In the genomic region with DNA sequence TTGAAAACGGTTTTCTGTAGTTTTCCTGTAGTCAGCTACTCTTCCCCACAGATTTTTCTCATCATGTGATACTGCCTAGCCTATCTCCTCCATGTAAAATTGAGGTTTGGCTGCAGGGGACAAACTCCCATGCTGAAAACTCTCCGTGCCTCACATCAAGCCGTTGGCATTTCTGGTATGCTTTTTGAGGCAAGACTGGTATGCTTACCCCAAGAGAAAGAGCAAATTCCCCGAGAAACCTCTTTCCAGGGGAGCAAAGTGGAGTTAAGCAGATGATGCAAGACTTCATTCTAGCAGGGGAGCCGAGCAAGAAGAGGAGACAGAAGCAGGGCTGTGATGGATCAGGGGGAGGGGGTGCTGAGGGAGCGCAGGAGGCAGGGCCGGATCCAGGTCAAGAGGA, we compare ENCODE assay signal across 15 cellular contexts. TPM values are rescaled to one million over a fixed set of nuclear protein-coding genes. Genes with fewer than 3 reads are reported as not detected.
DNase-seq lines count a peak whose midpoint lies in the region; ATAC-seq and TF ChIP-seq lines count a peak whose summit lies in the region.
"Had no signal": no experiment of that assay in that cellular context is flagged by ENCODE, and none has a peak within 500 bp of the region (broad histone marks: within the 10 kb centered on the region; RNA-seq: fewer than 3 reads in every experiment).

No MANE protein-coding gene starts in this region.

- no peaks in the 10 kb centered on the region for H3K27me3 Mint-ChIP-seq in activated naive CD8-positive, alpha-beta T cell treated with anti-CD3 and anti-CD28 coated beads for 36 hours
- H3K27me3 Mint-ChIP-seq in activated naive CD8-positive, alpha-beta T cell treated with anti-CD3 and anti-CD28 coated beads, Interleukin-2, amount 50 U/mL, for 24 hours: no peaks in the 10 kb centered on the region
- no peaks in the 10 kb centered on the region for H3K27me3 Mint-ChIP-seq in stimulated activated naive B cell treated with anti-CD40 and anti-IgM and Interleukin-4, amounts not matched to agents 10 μg/mL and 1 μg/mL and 100 μg/mL, for 72 hours

- H3K4me3 ChIP-seq in fibroblast of the aortic adventitia (ENCODE audit: low read depth, low read length): no peak overlapping the region
- H3K4me3 ChIP-seq: gastrocnemius medialis had no signal

- no peaks in the 10 kb centered on the region for H3K36me3 Mint-ChIP-seq in activated naive CD8-positive, alpha-beta T cell treated with anti-CD3 and anti-CD28 coated beads for 36 hours
- peaks cover 3% of the 10 kb centered on the region for H3K36me3 Mint-ChIP-seq in activated naive CD8-positive, alpha-beta T cell treated with anti-CD3 and anti-CD28 coated beads, Interleukin-2, amount 50 U/mL, for 24 hours (ENCODE audit: low read depth)
- H3K36me3 Mint-ChIP-seq in stimulated activated naive B cell treated with anti-CD40 and anti-IgM and Interleukin-4, amounts not matched to agents 10 μg/mL and 1 μg/mL and 100 μg/mL, for 72 hours: peaks cover 5 to 8% of the 10 kb centered on the region in 2 donors
- H3K36me3 Mint-ChIP-seq: brain had no signal

- no peaks in the 10 kb centered on the region for H3K9me3 Mint-ChIP-seq in activated naive CD8-positive, alpha-beta T cell treated with anti-CD3 and anti-CD28 coated beads for 36 hours
- H3K9me3 Mint-ChIP-seq in activated naive CD8-positive, alpha-beta T cell treated with anti-CD3 and anti-CD28 coated beads, Interleukin-2, amount 50 U/mL, for 24 hours: no peaks in the 10 kb centered on the region
- no peaks in the 10 kb centered on the region for H3K9me3 Mint-ChIP-seq in stimulated activated naive B cell treated with anti-CD40 and anti-IgM and Interleukin-4, amounts not matched to agents 10 μg/mL and 1 μg/mL and 100 μg/mL, for 72 hours

- H3K27ac Mint-ChIP-seq in activated naive CD8-positive, alpha-beta T cell treated with anti-CD3 and anti-CD28 coated beads for 36 hours: peak overlapping the region; percentile 16
- H3K27ac Mint-ChIP-seq in activated naive CD8-positive, alpha-beta T cell treated with anti-CD3 and anti-CD28 coated beads, Interleukin-2, amount 50 U/mL, for 24 hours: no peak overlapping the region
- peak overlapping the region; percentile 20 for H3K27ac Mint-ChIP-seq in stimulated activated naive B cell treated with anti-CD40 and anti-IgM and Interleukin-4, amounts not matched to agents 10 μg/mL and 1 μg/mL and 100 μg/mL, for 72 hours
- H3K27ac Mint-ChIP-seq: brain, nephron had no signal

- peaks cover 11% of the 10 kb centered on the region for H3K4me1 Mint-ChIP-seq in activated naive CD8-positive, alpha-beta T cell treated with anti-CD3 and anti-CD28 coated beads for 36 hours
- peaks cover 8% of the 10 kb centered on the region for H3K4me1 Mint-ChIP-seq in activated naive CD8-positive, alpha-beta T cell treated with anti-CD3 and anti-CD28 coated beads, Interleukin-2, amount 50 U/mL, for 24 hours
- H3K4me1 Mint-ChIP-seq in stimulated activated naive B cell treated with anti-CD40 and anti-IgM and Interleukin-4, amounts not matched to agents 10 μg/mL and 1 μg/mL and 100 μg/mL, for 72 hours: peaks cover 35 to 46% of the 10 kb centered on the region in 2 donors
- H3K4me1 Mint-ChIP-seq: brain, nephron had no signal

- no peak for DNase-seq in activated naive CD8-positive, alpha-beta T cell treated with anti-CD3 and anti-CD28 coated beads for 36 hours
- no peak for DNase-seq in activated naive CD8-positive, alpha-beta T cell treated with anti-CD3 and anti-CD28 coated beads, Interleukin-2, amount 50 U/mL, for 24 hours
- DNase-seq in RPMI8226: peak; percentile 46
- peak; percentile 79 for DNase-seq in fibroblast of the aortic adventitia (ENCODE audit: low read depth)
- no peak for DNase-seq in stimulated activated naive B cell treated with anti-CD40 and anti-IgM and Interleukin-4, amounts not matched to agents 10 μg/mL and 1 μg/mL and 100 μg/mL, for 72 hours
- no peak for DNase-seq in stimulated activated CD4-positive, alpha-beta T cell treated with anti-CD3 and anti-CD28 coated beads, Interleukin-1b, Interleukin-23, amount 100 ng/mL, for 48 hours
- no peak for DNase-seq in DMS53 (lab: John Stamatoyannopoulos, UW)
- no peak for DNase-seq in D341Med (ENCODE audit: low spot score)
- DNase-seq: activated CD4-positive, alpha-beta T cell treated with anti-CD3 and anti-CD28 coated beads, Interleukin-2, amount 50 U/mL, for 48 hours; gastrocnemius medialis; NCI-H2107; SHP77 treated with DMSO at 0.1 percent for 48 hours had no signal

- H3K4me3 Mint-ChIP-seq in activated naive CD8-positive, alpha-beta T cell treated with anti-CD3 and anti-CD28 coated beads for 36 hours: no peak overlapping the region
- H3K4me3 Mint-ChIP-seq in activated naive CD8-positive, alpha-beta T cell treated with anti-CD3 and anti-CD28 coated beads, Interleukin-2, amount 50 U/mL, for 24 hours: no peak overlapping the region
- no peak overlapping the region for H3K4me3 Mint-ChIP-seq in stimulated activated naive B cell treated with anti-CD40 and anti-IgM and Interleukin-4, amounts not matched to agents 10 μg/mL and 1 μg/mL and 100 μg/mL, for 72 hours
- H3K4me3 Mint-ChIP-seq: brain, nephron had no signal

- ATAC-seq in activated naive CD8-positive, alpha-beta T cell treated with anti-CD3 and anti-CD28 coated beads, Interleukin-2, amount 50 U/mL, for 24 hours: no peak
- no peak for ATAC-seq in stimulated activated naive B cell treated with anti-CD40 and anti-IgM and Interleukin-4, amounts not matched to agents 10 μg/mL and 1 μg/mL and 100 μg/mL, for 72 hours (replicated peaks)
- ATAC-seq: gastrocnemius medialis had no signal

- no peak for TF ChIP-seq CTCF in fibroblast of the aortic adventitia (IDR thresholded peaks at IDR 0.05; ENCODE audit: insufficient read depth, low read length)

RNA-seq across cellular contexts. Expression of gene SOWAHD, which starts 4.8 kb away (rescaled TPM):
- under 1 TPM; 0.14 to 0.18 TPM for total RNA-seq in activated naive CD8-positive, alpha-beta T cell treated with anti-CD3 and anti-CD28 coated beads for 36 hours
- total RNA-seq in fibroblast of the aortic adventitia (ENCODE audit: low replicate concordance): not detected in 2 replicates
- total RNA-seq: A673 had no signal

RNA-seq across cellular contexts. Expression of gene RPL39, which starts 28.3 kb away (rescaled TPM):
- total RNA-seq in activated naive CD8-positive, alpha-beta T cell treated with anti-CD3 and anti-CD28 coated beads for 36 hours: 1,000 to 10,000 TPM; 2,459 to 2,591 TPM
- 485 and 2,998 TPM in 2 replicates for total RNA-seq in fibroblast of the aortic adventitia (ENCODE audit: low replicate concordance)

Comparison
In these comparisons a context has a peak if more than half of its experiments do, and no peak if none do; other contexts are left out.
1. DNase-seq: peak in RPMI8226 (single experiment) and fibroblast of the aortic adventitia (single experiment); none in activated naive CD8-positive, alpha-beta T cell treated with anti-CD3 and anti-CD28 coated beads for 36 hours (single experiment), activated naive CD8-positive, alpha-beta T cell treated with anti-CD3 and anti-CD28 coated beads, Interleukin-2, amount 50 U/mL, for 24 hours (single experiment), stimulated activated naive B cell treated with anti-CD40 and anti-IgM and Interleukin-4, amounts not matched to agents 10 μg/mL and 1 μg/mL and 100 μg/mL, for 72 hours (single experiment), stimulated activated CD4-positive, alpha-beta T cell treated with anti-CD3 and anti-CD28 coated beads, Interleukin-1b, Interleukin-23, amount 100 ng/mL, for 48 hours (single experiment), DMS53 (single experiment) and D341Med (single experiment).